In the genomic region with DNA sequence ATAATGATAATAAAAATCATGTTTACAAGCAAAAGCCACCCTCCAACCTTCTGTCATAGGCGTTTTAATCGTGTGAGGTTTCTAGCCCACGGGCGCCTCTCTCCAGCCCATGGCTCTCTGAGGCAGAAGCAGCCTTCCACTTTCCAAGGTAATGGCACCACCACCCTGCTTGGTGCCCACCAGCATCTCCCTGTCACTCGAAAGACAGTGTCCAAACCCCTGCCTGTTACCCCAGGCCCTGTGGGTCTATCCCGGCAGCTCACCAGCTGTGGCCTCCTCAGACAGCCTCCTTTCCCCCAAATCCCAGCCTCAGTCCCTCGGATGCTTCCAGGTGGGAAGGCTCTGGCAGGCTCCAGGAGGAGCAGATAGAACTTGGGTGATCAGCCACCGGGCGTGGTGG, we compare ENCODE assay signal across 17 cellular contexts.
DNase-seq lines count a peak whose midpoint lies in the region; ATAC-seq and TF ChIP-seq lines count a peak whose summit lies in the region.
"Had no signal": no experiment of that assay in that cellular context is flagged by ENCODE, and none has a peak within 500 bp of the region (broad histone marks: within the 10 kb centered on the region; RNA-seq: fewer than 3 reads in every experiment).

No MANE protein-coding gene starts in this region.

- no peak for TF ChIP-seq EP300 in transverse colon (IDR thresholded peaks at IDR 0.05; ENCODE audit: low read depth)

- 81 to 90% (median 84%) methylated on average over 9 of the region's 9 CpGs for WGBS in spleen, 5 donors
- 73 to 85% methylated on average over 3 to 9 of the region's 9 CpGs for WGBS in transverse colon (ENCODE audit: low coverage in 1 of 2), 2 donors

- in situ Hi-C loops in transverse colon (cut with MboI; ENCODE audit: low pct_ligation_motif_present in 1 of 4, low pct_unique_long_range_greater_than_20kb in 1 of 4, low sequenced_read_pairs in 3 of 4): loop anchor here (10.0 to 25.0 kb wide), 5 partner anchors 160 to 473 kb away; no protein-coding TSS in a partner anchor

- H3K36me3 ChIP-seq in lower lobe of right lung (no peaks in the 10 kb centered on the region), spleen (no peaks in the 10 kb centered on the region), transverse colon (no peaks in the 10 kb centered on the region)
- H3K36me3 ChIP-seq: BE2C, HAP-1 had no signal

- DNase-seq in CD14-positive monocyte (ENCODE audit: low spot score): peak; percentile 7
- DNase-seq in coronary artery (ENCODE audit: low spot score): peak; percentile 61
- DNase-seq in lower lobe of right lung: peak; percentile 30
- DNase-seq in spleen: peak; percentile 51
- DNase-seq in COLO829 (ENCODE audit: low spot score): no peak
- DNase-seq in transverse colon: no peak
- DNase-seq: ACHN; BE2C; C1 segment of cervical spinal cord; CD4-positive, alpha-beta T cell; DMS153; DMS79; GDM1 had no signal

- TF ChIP-seq POLR2A in spleen (IDR thresholded peaks at IDR 0.05) (no peak), transverse colon (IDR thresholded peaks at IDR 0.05) (no peak)

- intact Hi-C loops in CD14-positive monocyte (cut with micrococcal nuclease): loop anchor here (10.0 kb wide), 2 partner anchors 183 to 263 kb away; no protein-coding TSS in a partner anchor
- intact Hi-C loops in lower lobe of right lung (cut with DNase I): no loop called here
- intact Hi-C loops in spleen (cut with DNase I; ENCODE audit: low total_unique reads): loop anchor here (10.0 kb wide), 1 partner anchor 263 kb away; no protein-coding TSS in a partner anchor
- intact Hi-C loops in transverse colon (cut with DNase I; ENCODE audit: low total_unique reads): no loop called here

- peaks cover 43 to 62% (median 49%) of the 10 kb centered on the region in 3 donors for H3K27me3 Mint-ChIP-seq in CD14-positive monocyte (ENCODE audit: low read depth in 3 of 3)

- H3K27ac Mint-ChIP-seq in CD14-positive monocyte: peak overlapping the region in 1 of 7 donors; percentile 38
- H3K27ac Mint-ChIP-seq: CD4-positive, alpha-beta T cell; IgD-negative memory B cell had no signal

- TF ChIP-seq CTCF in CD14-positive monocyte (IDR thresholded peaks at IDR 0.05) (no peak), coronary artery (IDR thresholded peaks at IDR 0.05) (no peak), lower lobe of right lung (IDR thresholded peaks at IDR 0.05) (no peak), spleen (IDR thresholded peaks at IDR 0.05 in 8 of 11, conservative IDR thresholded peaks at IDR 0.05 in 3 of 11) (no peak), transverse colon (IDR thresholded peaks at IDR 0.05) (no peak)

- H3K27ac ChIP-seq in coronary artery (no peak overlapping the region), lower lobe of right lung (no peak overlapping the region), spleen (no peak overlapping the region), transverse colon (no peak overlapping the region)

- H3K4me3 ChIP-seq in coronary artery: no peak overlapping the region
- no peak overlapping the region for H3K4me3 ChIP-seq in lower lobe of right lung
- H3K4me3 ChIP-seq in spleen: no peak overlapping the region
- no peak overlapping the region for H3K4me3 ChIP-seq in transverse colon
- H3K4me3 ChIP-seq: HAP-1 had no signal

- ATAC-seq in lower lobe of right lung (no peak), GM18858 (IDR thresholded peaks at IDR 0.05; ENCODE audit: unreplicated experiment) (no peak)
- ATAC-seq: HepG2 had no signal

- H3K4me1 Mint-ChIP-seq in CD14-positive monocyte: peaks cover 6% of the 10 kb centered on the region

- H3K4me1 ChIP-seq in lower lobe of right lung (peaks cover 11% of the 10 kb centered on the region), spleen (peaks cover 4 to 15% (median 9%) of the 10 kb centered on the region in 6 donors), transverse colon (peaks cover 0 to 7% (median 4%) of the 10 kb centered on the region in 4 donors)
- H3K4me1 ChIP-seq: BE2C, HAP-1 had no signal

- H3K4me3 Mint-ChIP-seq in CD14-positive monocyte: no peak overlapping the region
- H3K4me3 Mint-ChIP-seq: CD4-positive, alpha-beta T cell; IgD-negative memory B cell had no signal

- H3K9me3 Mint-ChIP-seq in CD14-positive monocyte: peaks cover 0 to 6% (median 0%) of the 10 kb centered on the region in 7 donors
- H3K9me3 Mint-ChIP-seq: CD4-positive, alpha-beta T cell had no signal

- H3K9me3 ChIP-seq in lower lobe of right lung: no peaks in the 10 kb centered on the region
- no peaks in the 10 kb centered on the region for H3K9me3 ChIP-seq in spleen
- H3K9me3 ChIP-seq in transverse colon: no peaks in the 10 kb centered on the region
- H3K9me3 ChIP-seq: BE2C, HAP-1 had no signal

- H3K27me3 ChIP-seq in lower lobe of right lung (ENCODE audit: low read depth) (peaks cover 33% of the 10 kb centered on the region), spleen (replicated peaks in 1 of 7) (peaks cover 4 to 64% (median 33%) of the 10 kb centered on the region in 7 donors), transverse colon (peaks cover 58% of the 10 kb centered on the region)

- H3K36me3 Mint-ChIP-seq in CD14-positive monocyte: no peaks in the 10 kb centered on the region
- H3K36me3 Mint-ChIP-seq: IgD-negative memory B cell had no signal

Comparison
In these comparisons a context has a peak if more than half of its experiments do, and no peak if none do; other contexts are left out.
1. DNase-seq: peak in CD14-positive monocyte (single experiment), coronary artery (single experiment), lower lobe of right lung (single experiment) and spleen (single experiment); none in COLO829 (single experiment) and transverse colon (single experiment).
2. intact Hi-C loops: an anchor here in CD14-positive monocyte (10.0 kb wide) and spleen (10.0 kb wide); none called in lower lobe of right lung and transverse colon.